ENCODE assay signal across 10 cellular contexts in the genomic region with DNA sequence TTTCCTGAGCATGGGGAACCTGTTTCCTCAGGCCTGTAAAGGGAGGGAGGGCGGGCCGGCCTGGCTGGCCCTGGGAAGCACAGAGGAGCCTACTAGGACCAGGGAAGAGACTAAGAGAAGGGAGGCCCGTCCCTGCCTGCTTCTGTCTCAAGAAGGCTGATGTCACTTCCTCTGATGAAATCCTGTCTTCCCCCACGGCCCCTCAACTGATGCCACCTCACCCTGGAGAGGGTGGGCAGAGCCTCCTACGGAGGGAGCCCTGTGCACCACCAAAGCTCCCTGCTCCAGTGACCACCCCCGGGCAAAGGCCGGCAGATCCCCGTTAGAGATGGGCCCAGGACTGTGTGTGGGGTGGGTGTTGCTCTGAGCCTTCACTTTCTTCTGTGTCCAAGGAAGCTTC. TPM values are rescaled to one million over a fixed set of nuclear protein-coding genes. Genes with fewer than 3 reads are reported as not detected.
DNase-seq lines count a peak whose midpoint lies in the region; ATAC-seq and TF ChIP-seq lines count a peak whose summit lies in the region.
"Had no signal": no experiment of that assay in that cellular context is flagged by ENCODE, and none has a peak within 500 bp of the region (broad histone marks: within the 10 kb centered on the region; RNA-seq: fewer than 3 reads in every experiment).

No MANE protein-coding gene starts in this region.

- peak; percentile 14 for DNase-seq in AG04449 (ENCODE audit: low read depth, low spot score)
- DNase-seq in Karpas-422, result no peak
- DNase-seq in ascending aorta (ENCODE audit: low spot score in 2 of 2), result no peak
- no peak for DNase-seq in right lobe of liver
- no peak for DNase-seq in ACHN
- no peak for DNase-seq in NCI-H2081 treated with DMSO at 0.1 percent for 48 hours (lab: John Stamatoyannopoulos, UW)
- no peak for DNase-seq in NCI-H146 (lab: John Stamatoyannopoulos, UW)
- DNase-seq: GDM1, T-helper 9 cell had no signal

- no peak for TF ChIP-seq CTCF in AG04449 (IDR thresholded peaks at IDR 0.05; ENCODE audit: insufficient read depth, low read length, missing control alignments)
- TF ChIP-seq CTCF in ascending aorta (IDR thresholded peaks at IDR 0.05), result no peak
- TF ChIP-seq CTCF in right lobe of liver (IDR thresholded peaks at IDR 0.05), result no peak

- H3K79me2 ChIP-seq in Karpas-422 (ENCODE audit: low read length), result no peaks in the 10 kb centered on the region

- no peak overlapping the region for H3K9ac ChIP-seq in Karpas-422 (ENCODE audit: low read length)

- H4K20me1 ChIP-seq in Karpas-422 (ENCODE audit: insufficient read depth, low read depth, low read length), result no peaks in the 10 kb centered on the region

- ATAC-seq in right lobe of liver (peak; percentile 10 to 42 (median 30)), GM18907 (IDR thresholded peaks at IDR 0.05; ENCODE audit: unreplicated experiment) (no peak)

- H3K4me1 ChIP-seq in Karpas-422 (ENCODE audit: low read length), result peaks cover 41% of the 10 kb centered on the region
- peaks cover 0 to 4% of the 10 kb centered on the region in 2 donors for H3K4me1 ChIP-seq in ascending aorta
- no peaks in the 10 kb centered on the region for H3K4me1 ChIP-seq in right lobe of liver

- in situ Hi-C loops in ACHN (cut with HindIII; ENCODE audit: low pct_ligation_motif_present, low pct_unique_long_range_greater_than_20kb, low sequenced_read_pairs), result no loop called here

- no peaks in the 10 kb centered on the region for H3K9me2 ChIP-seq in Karpas-422 (replicated peaks; ENCODE audit: insufficient read depth, low read length)

- H3K27ac ChIP-seq in Karpas-422 (ENCODE audit: low read length), result no peak overlapping the region
- H3K27ac ChIP-seq in ascending aorta, result peak overlapping the region; percentile 39
- H3K27ac ChIP-seq in right lobe of liver, result peak overlapping the region; percentile 21 to 70 (median 59)

- POLR2A ChIA-PET in AG04449 (lab: Yijun Ruan, JAX), result no interaction called here

- H3K27me3 ChIP-seq in Karpas-422 (ENCODE audit: low read length) (no peaks in the 10 kb centered on the region), ascending aorta (no peaks in the 10 kb centered on the region), right lobe of liver (no peaks in the 10 kb centered on the region)

- H3K9me3 ChIP-seq in Karpas-422 (ENCODE audit: low read length), result no peaks in the 10 kb centered on the region
- H3K9me3 ChIP-seq in ascending aorta, result no peaks in the 10 kb centered on the region
- no peaks in the 10 kb centered on the region for H3K9me3 ChIP-seq in right lobe of liver

- WGBS in right lobe of liver (ENCODE audit: insufficient coverage, low coverage, low lambda C conversion rate, missing lambda C conversion rate), result 80% methylated on average over 1 of the region's 8 CpGs

- no peak overlapping the region for H3K4me2 ChIP-seq in Karpas-422 (ENCODE audit: low read depth, low read length, poor library complexity, severe bottlenecking)

- H3K4me3 ChIP-seq in AG04449 (ENCODE audit: low read depth, low read length) (no peak overlapping the region), Karpas-422 (ENCODE audit: low read length) (no peak overlapping the region), ascending aorta (no peak overlapping the region), right lobe of liver (no peak overlapping the region)

- TF ChIP-seq POLR2A in right lobe of liver (IDR thresholded peaks at IDR 0.05), result no peak

- CTCF ChIA-PET in AG04449 (lab: Yijun Ruan, JAX), result no interaction called here

- H3K36me3 ChIP-seq in Karpas-422 (ENCODE audit: insufficient read depth, low read length) (no peaks in the 10 kb centered on the region), ascending aorta (peaks cover 4 to 7% of the 10 kb centered on the region in 2 donors), right lobe of liver (no peaks in the 10 kb centered on the region)

- H2AFZ ChIP-seq in Karpas-422 (ENCODE audit: low read length), result peak overlapping the region; percentile 36; the same call in 1 of the 2 replicates

- intact Hi-C loops in ascending aorta (cut with DNase I), result no loop called here
- intact Hi-C loops in right lobe of liver (cut with DNase I), result no loop called here

RNA-seq across cellular contexts. Expression of a gene that starts 1.0 kb away (rescaled TPM):
- 2.3 and 2.4 TPM in 2 replicates for total RNA-seq in Karpas-422 (2014; rRNA removed; shearing (Covaris generic); ENCODE audit: low replicate concordance)
- 25.8 TPM for total RNA-seq in ascending aorta
- total RNA-seq in right lobe of liver, result 1 to 10 TPM; 1.4 to 7.1 (median 4.0) TPM

RNA-seq across cellular contexts. Expression of a gene that starts 14.3 kb away (rescaled TPM):
- 58.9 and 98.2 TPM in 2 replicates for total RNA-seq in Karpas-422 (2014; rRNA removed; shearing (Covaris generic); ENCODE audit: low replicate concordance)
- 67.2 TPM for total RNA-seq in ascending aorta
- total RNA-seq in right lobe of liver, result 10 to 100 TPM; 12.0 to 36.2 (median 22.7) TPM

RNA-seq across cellular contexts. Expression of a gene that starts 56.2 kb away (rescaled TPM):
- total RNA-seq in Karpas-422 (2014; rRNA removed; shearing (Covaris generic); ENCODE audit: low replicate concordance), result 3.0 and 8.8 TPM in 2 replicates
- total RNA-seq in ascending aorta, result not detected
- 1 to 10 TPM in 5 of 6 experiments, under 1 TPM in 1; 0.86 to 5.7 (median 2.7) TPM for total RNA-seq in right lobe of liver

RNA-seq across cellular contexts. Expression of a gene that starts 57.4 kb away (rescaled TPM):
- 28.4 and 40.4 TPM in 2 replicates for total RNA-seq in Karpas-422 (2014; rRNA removed; shearing (Covaris generic); ENCODE audit: low replicate concordance)
- total RNA-seq in ascending aorta (32.9 TPM), right lobe of liver (10 to 100 TPM; 17.1 to 25.1 (median 20.7) TPM)
